38 cellular contexts compared by ENCODE assay signal in the genomic region with DNA sequence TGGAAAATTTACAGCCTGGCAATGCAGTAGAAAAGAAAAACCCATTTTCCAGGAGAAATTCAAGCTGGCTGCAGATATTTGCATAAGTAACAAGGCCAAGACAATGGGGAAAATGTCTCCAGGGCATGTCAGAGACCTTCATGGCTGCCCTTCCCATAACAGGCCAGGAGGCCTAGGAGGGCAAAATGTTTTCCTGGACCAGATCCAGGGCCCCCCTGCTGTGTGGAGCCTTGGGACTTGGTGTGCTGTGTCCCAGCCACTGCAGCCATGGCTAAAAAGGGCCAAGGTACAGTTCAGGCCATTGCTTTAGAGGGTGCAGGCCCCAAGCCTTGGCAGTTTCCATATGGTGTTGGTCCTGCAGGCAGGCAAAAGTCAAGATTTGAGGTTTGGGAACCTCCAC. TPM values are rescaled to one million over a fixed set of nuclear protein-coding genes. Genes with fewer than 3 reads are reported as not detected.
"Had no signal": no experiment of that assay in that cellular context is flagged by ENCODE, and none has a peak within 500 bp of the region (broad histone marks: within the 10 kb centered on the region; RNA-seq: fewer than 3 reads in every experiment).

No MANE protein-coding gene starts in this region.

- H3K36me3 ChIP-seq: adrenal gland, brain microvascular endothelial cell, breast epithelium had no signal

- H3K4me1 ChIP-seq: adrenal gland, body of pancreas, breast epithelium had no signal

- H3K4me1 Mint-ChIP-seq: activated B cell treated with CpG ODN at 0.5 μM for 24 hours; activated CD4-positive, alpha-beta T cell treated with anti-CD3 and anti-CD28 coated beads, Interleukin-2, amount 10 ng/mL, durations not matched to agents 24 days and 14 days; activated naive CD8-positive, alpha-beta T cell treated with anti-CD3 and anti-CD28 coated beads for 36 hours; activated T-helper 17 cell treated with anti-CD3 and anti-CD28 coated beads, Interleukin-2, amount 50 U/mL, for 72 hours had no signal

- H3K36me3 Mint-ChIP-seq: activated CD4-positive, alpha-beta memory T cell treated with anti-CD3 and anti-CD28 coated beads for 36 hours; activated naive CD8-positive, alpha-beta T cell treated with anti-CD3 and anti-CD28 coated beads for 36 hours had no signal

- H3K27ac Mint-ChIP-seq: activated B cell treated with CpG ODN at 0.5 μM for 24 hours; activated CD4-positive, alpha-beta memory T cell treated with anti-CD3 and anti-CD28 coated beads for 36 hours; activated CD4-positive, alpha-beta T cell treated with anti-CD3 and anti-CD28 coated beads, Interleukin-2, amount 10 ng/mL, durations not matched to agents 24 days and 14 days; activated CD8-positive, alpha-beta T cell treated with anti-CD3 and anti-CD28 coated beads for 36 hours; activated naive CD4-positive, alpha-beta T cell treated with anti-CD3 and anti-CD28 coated beads for 36 hours; activated naive CD4-positive, alpha-beta T cell treated with anti-CD3 and anti-CD28 coated beads, Interleukin-2, amount 50 U/mL, for 72 hours; activated naive CD8-positive, alpha-beta T cell treated with anti-CD3 and anti-CD28 coated beads for 36 hours; activated T-cell treated with anti-CD3 and anti-CD28 coated beads, Interleukin-2, amount 50 U/mL, for 72 hours; activated T-helper 1 cell treated with anti-CD3 and anti-CD28 coated beads, Interleukin-12 subunit alpha, Interleukin-12 subunit beta, Interleukin-2, Interleukin-4 antibody, amounts not matched to agents 30 ng/mL and 10 ng/mL and 1 ng/mL, durations not matched to agents 14 hours and 24 hours and 36 hours; activated T-helper 17 cell treated with anti-CD3 and anti-CD28 coated beads, Interleukin-2, amount 50 U/mL, for 72 hours; T-helper 1 cell treated with Interleukin-12 subunit alpha and Interleukin-12 subunit beta and Interleukin-4 antibody, amounts not matched to agents 30 μg/mL and 1 μg/mL, for 36 hours; T-helper 2 cell treated with Interferon-gamma antibody and Interleukin-4, amounts not matched to agents 5 μg/mL and 100 μg/mL, for 36 hours had no signal

- FAIRE-seq: astrocyte, TTC549 had no signal

- H3K4me3 ChIP-seq: adrenal gland, body of pancreas, breast epithelium had no signal

- H3K9me3 ChIP-seq: body of pancreas had no signal

- H3K27me3 Mint-ChIP-seq: activated B cell treated with CpG ODN at 0.5 μM for 24 hours; activated CD4-positive, alpha-beta memory T cell treated with anti-CD3 and anti-CD28 coated beads for 36 hours; activated CD4-positive, alpha-beta T cell treated with anti-CD3 and anti-CD28 coated beads, Interleukin-2, amount 10 ng/mL, durations not matched to agents 24 days and 14 days; activated CD8-positive, alpha-beta T cell treated with anti-CD3 and anti-CD28 coated beads for 36 hours; activated naive CD8-positive, alpha-beta T cell treated with anti-CD3 and anti-CD28 coated beads for 36 hours; activated T-helper 17 cell treated with anti-CD3 and anti-CD28 coated beads, Interleukin-2, amount 50 U/mL, for 72 hours had no signal

- DNase-seq: activated B cell treated with CpG ODN at 0.5 μM for 24 hours; activated CD4-positive, alpha-beta memory T cell treated with anti-CD3 and anti-CD28 coated beads for 36 hours; activated CD4-positive, alpha-beta T cell treated with anti-CD3 and anti-CD28 coated beads for 4 hours; activated CD4-positive, alpha-beta T cell treated with anti-CD3 and anti-CD28 coated beads, Interleukin-2, amount 10 ng/mL, durations not matched to agents 24 days and 14 days; activated CD4-positive, alpha-beta T cell treated with anti-CD3 and anti-CD28 coated beads, Interleukin-2, amount 50 U/mL, for 1 hour; activated CD4-positive, alpha-beta T cell treated with anti-CD3 and anti-CD28 coated beads, Interleukin-2, amount 50 U/mL, for 4 hours; activated CD4-positive, CD25-positive, alpha-beta regulatory T cell treated with anti-CD3 and anti-CD28 coated beads, Interleukin-2, amount 50 U/mL, for 72 hours; activated CD8-positive, alpha-beta memory T cell treated with anti-CD3 and anti-CD28 coated beads, Interleukin-2, amount 50 U/mL, for 4 hours; activated CD8-positive, alpha-beta T cell treated with anti-CD3 and anti-CD28 coated beads for 36 hours; activated effector memory CD4-positive, alpha-beta T cell treated with anti-CD3 and anti-CD28 coated beads, Interleukin-2, amount 50 U/mL, for 16 hours; activated gamma-delta T cell treated with Interleukin-2 at 50 U/mL for 16 hours; activated naive CD4-positive, alpha-beta T cell; activated naive CD4-positive, alpha-beta T cell treated with anti-CD3 and anti-CD28 coated beads for 36 hours; activated naive CD4-positive, alpha-beta T cell treated with anti-CD3 and anti-CD28 coated beads, Interleukin-2, amount 50 U/mL, for 16 hours; activated naive CD8-positive, alpha-beta T cell treated with anti-CD3 and anti-CD28 coated beads for 36 hours; activated T-cell treated with anti-CD3 and anti-CD28 coated beads for 4 hours; activated T-cell treated with anti-CD3 and anti-CD28 coated beads, Interleukin-2, amount 50 U/mL, for 1 hour; activated T-cell treated with anti-CD3 and anti-CD28 coated beads, Interleukin-2, amount 50 U/mL, for 4 hours; activated T-cell treated with anti-CD3 and anti-CD28 coated beads, Interleukin-2, amount 50 U/mL, for 72 hours; adrenal gland; amniotic stem cell; aorta; body of pancreas; brain microvascular endothelial cell; central memory CD4-positive, alpha-beta T cell; T-helper 2 cell; T-helper 9 cell had no signal

- ATAC-seq: activated CD8-positive, alpha-beta T cell treated with anti-CD3 and anti-CD28 coated beads for 36 hours; activated naive CD4-positive, alpha-beta T cell treated with anti-CD3 and anti-CD28 coated beads, Interleukin-2, amount 50 U/mL, for 72 hours; activated T-cell treated with anti-CD3 and anti-CD28 coated beads, Interleukin-2, amount 50 U/mL, for 4 hours; activated T-cell treated with anti-CD3 and anti-CD28 coated beads, Interleukin-2, amount 50 U/mL, for 72 hours; activated T-helper 17 cell treated with anti-CD3 and anti-CD28 coated beads, Interleukin-2, amount 50 U/mL, for 72 hours; body of pancreas had no signal

- H3K27me3 ChIP-seq: body of pancreas, brain microvascular endothelial cell had no signal

- H3K27ac ChIP-seq: adrenal gland, body of pancreas, brain microvascular endothelial cell, breast epithelium, VCaP had no signal

- H3K4me3 Mint-ChIP-seq: activated B cell treated with CpG ODN at 0.5 μM for 24 hours; activated CD4-positive, alpha-beta memory T cell treated with anti-CD3 and anti-CD28 coated beads for 36 hours; activated CD4-positive, alpha-beta T cell treated with anti-CD3 and anti-CD28 coated beads, Interleukin-2, amount 10 ng/mL, durations not matched to agents 24 days and 14 days; activated CD8-positive, alpha-beta T cell treated with anti-CD3 and anti-CD28 coated beads for 36 hours; activated naive CD4-positive, alpha-beta T cell treated with anti-CD3 and anti-CD28 coated beads for 36 hours; activated naive CD8-positive, alpha-beta T cell treated with anti-CD3 and anti-CD28 coated beads for 36 hours; activated T-cell treated with anti-CD3 and anti-CD28 coated beads, Interleukin-2, amount 50 U/mL, for 4 hours; activated T-cell treated with anti-CD3 and anti-CD28 coated beads, Interleukin-2, amount 50 U/mL, for 72 hours; activated T-helper 1 cell treated with anti-CD3 and anti-CD28 coated beads, Interleukin-12 subunit alpha, Interleukin-12 subunit beta, Interleukin-2, Interleukin-4 antibody, amounts not matched to agents 30 ng/mL and 10 ng/mL and 1 ng/mL, durations not matched to agents 14 hours and 24 hours and 36 hours; activated T-helper 17 cell treated with anti-CD3 and anti-CD28 coated beads, Interleukin-2, amount 50 U/mL, for 72 hours; T-helper 1 cell treated with Interleukin-12 subunit alpha and Interleukin-12 subunit beta and Interleukin-4 antibody, amounts not matched to agents 30 μg/mL and 1 μg/mL, for 36 hours; T-helper 2 cell treated with Interferon-gamma antibody and Interleukin-4, amounts not matched to agents 5 μg/mL and 100 μg/mL, for 36 hours had no signal

RNA-seq across cellular contexts. Expression of a gene that starts 29.8 kb away (rescaled TPM):
- total RNA-seq: activated B cell treated with CpG ODN at 0.5 μM for 24 hours; activated CD4-positive, alpha-beta memory T cell treated with anti-CD3 and anti-CD28 coated beads for 36 hours; activated CD4-positive, alpha-beta T cell treated with anti-CD3 and anti-CD28 coated beads, Interleukin-2, amount 10 ng/mL, durations not matched to agents 24 days and 14 days; activated CD8-positive, alpha-beta memory T cell treated with anti-CD3 and anti-CD28 coated beads for 36 hours; activated CD8-positive, alpha-beta T cell treated with anti-CD3 and anti-CD28 coated beads for 36 hours; activated naive CD4-positive, alpha-beta T cell treated with anti-CD3 and anti-CD28 coated beads for 36 hours; activated naive CD4-positive, alpha-beta T cell treated with anti-CD3 and anti-CD28 coated beads, Interleukin-2, amount 50 U/mL, for 72 hours; activated naive CD8-positive, alpha-beta T cell treated with anti-CD3 and anti-CD28 coated beads for 36 hours; activated T-cell treated with anti-CD3 and anti-CD28 coated beads, Interleukin-2, amount 50 U/mL, for 4 hours; activated T-cell treated with anti-CD3 and anti-CD28 coated beads, Interleukin-2, amount 50 U/mL, for 72 hours; activated T-helper 1 cell treated with anti-CD3 and anti-CD28 coated beads, Interleukin-12 subunit alpha, Interleukin-12 subunit beta, Interleukin-2, Interleukin-4 antibody, amounts not matched to agents 30 ng/mL and 10 ng/mL and 1 ng/mL, durations not matched to agents 14 hours and 24 hours and 36 hours; activated T-helper 17 cell treated with anti-CD3 and anti-CD28 coated beads, Interleukin-2, amount 50 U/mL, for 72 hours; aorta; body of pancreas; breast epithelium; cardiac septum had no signal
- polyA plus RNA-seq: aorta had no signal
